Comparison of ENCODE assay signal across 8 cellular contexts in genomic region chr18:24544141-24544498, GRCh38.
A peak's percentile ranks its signal among the peaks of the same experiment; 100 is the strongest.
DNase-seq lines count a peak whose midpoint lies in the region; ATAC-seq and TF ChIP-seq lines count a peak whose summit lies in the region.

No MANE protein-coding gene starts in this region.

- no peak overlapping the region for H3K27ac Mint-ChIP-seq in activated CD8-positive, alpha-beta memory T cell treated with anti-CD3 and anti-CD28 coated beads, Interleukin-2, amount 10 ng/mL, durations not matched to agents 7 days and 5 days

- no peaks in the 10 kb centered on the region for H3K36me3 Mint-ChIP-seq in activated CD8-positive, alpha-beta memory T cell treated with anti-CD3 and anti-CD28 coated beads, Interleukin-2, amount 10 ng/mL, durations not matched to agents 7 days and 5 days

- no peak overlapping the region for H3K4me3 Mint-ChIP-seq in activated CD8-positive, alpha-beta memory T cell treated with anti-CD3 and anti-CD28 coated beads, Interleukin-2, amount 10 ng/mL, durations not matched to agents 7 days and 5 days

- CTCF ChIA-PET in activated CD8-positive, alpha-beta memory T cell treated with anti-CD3 and anti-CD28 coated beads, Interleukin-2, amount 10 ng/mL, durations not matched to agents 7 days and 5 days (lab: Charles Lee) = interaction anchor here (0.8 kb wide), 1 partner anchor 20 kb away, joined by 4 read pairs; no protein-coding TSS in a partner anchor

- peak; percentile 59 for ATAC-seq in sciatic nerve
- ATAC-seq in GM21515 (IDR thresholded peaks at IDR 0.05; ENCODE audit: unreplicated experiment) = no peak
- no peak for ATAC-seq in activated CD8-positive, alpha-beta memory T cell treated with anti-CD3 and anti-CD28 coated beads, Interleukin-2, amount 10 ng/mL, durations not matched to agents 7 days and 5 days

- H3K27me3 Mint-ChIP-seq in activated CD8-positive, alpha-beta memory T cell treated with anti-CD3 and anti-CD28 coated beads, Interleukin-2, amount 10 ng/mL, durations not matched to agents 7 days and 5 days = peaks cover 2% of the 10 kb centered on the region

- H3K9me3 Mint-ChIP-seq in activated CD8-positive, alpha-beta memory T cell treated with anti-CD3 and anti-CD28 coated beads, Interleukin-2, amount 10 ng/mL, durations not matched to agents 7 days and 5 days (ENCODE audit: low read depth) = no peaks in the 10 kb centered on the region

- intact Hi-C loops in sciatic nerve (cut with DNase I) = no loop called here

- no peaks in the 10 kb centered on the region for H3K4me1 Mint-ChIP-seq in activated CD8-positive, alpha-beta memory T cell treated with anti-CD3 and anti-CD28 coated beads, Interleukin-2, amount 10 ng/mL, durations not matched to agents 7 days and 5 days

- DNase-seq in NCI-H446 (lab: John Stamatoyannopoulos, UW) (peak; percentile 11 to 53), NCI-H446 treated with DMSO at 0.1 percent for 48 hours (lab: John Stamatoyannopoulos, UW) (no peak), NCI-H526 treated with DMSO at 0.1 percent for 48 hours (lab: John Stamatoyannopoulos, UW) (peak; percentile 13), erythroblast (lab: John Stamatoyannopoulos, UW) (peak; percentile 36 to 46), sciatic nerve (ENCODE audit: low spot score) (no peak), foreskin melanocyte (no peak)
- no peak for DNase-seq in activated CD8-positive, alpha-beta memory T cell treated with anti-CD3 and anti-CD28 coated beads, Interleukin-2, amount 10 ng/mL, durations not matched to agents 7 days and 5 days

- TF ChIP-seq POLR2A in erythroblast (IDR thresholded peaks at IDR 0.05; ENCODE audit: low read length) = no peak

Comparison
In these comparisons a context has a peak if more than half of its experiments do, and no peak if none do; other contexts are left out.
1. DNase-seq: peak in NCI-H446 (2 of 2), NCI-H526 treated with DMSO at 0.1 percent for 48 hours (single experiment) and erythroblast (2 of 2); none in NCI-H446 treated with DMSO at 0.1 percent for 48 hours (single experiment), sciatic nerve (single experiment), foreskin melanocyte (single experiment) and activated CD8-positive, alpha-beta memory T cell treated with anti-CD3 and anti-CD28 coated beads, Interleukin-2, amount 10 ng/mL, durations not matched to agents 7 days and 5 days (single experiment).